In genomic region chr11:74311352-74311926, GRCh38 we compare ENCODE assay signal across 8 cellular contexts. TPM values are rescaled to one million over a fixed set of nuclear protein-coding genes. Genes with fewer than 3 reads are reported as not detected.
DNase-seq lines count a peak whose midpoint lies in the region; ATAC-seq and TF ChIP-seq lines count a peak whose summit lies in the region.

Gene P4HA3 (minus strand): TSS chr11:74311640. CDS start chr11:74311611, 29 bp downstream.

- peak; percentile 97 for ATAC-seq in upper lobe of right lung

- no peaks in the 10 kb centered on the region for H3K27me3 ChIP-seq in parathyroid adenoma (ENCODE audit: control insufficient read depth, insufficient read depth, low read length)
- H3K27me3 ChIP-seq in upper lobe of right lung: no peaks in the 10 kb centered on the region

- no peak within 1 kb of the TSS for H3K4me3 ChIP-seq in parathyroid adenoma (ENCODE audit: low read depth, low read length)
- peak within 1 kb of the TSS; percentile 51 for H3K4me3 ChIP-seq in upper lobe of right lung

- H3K36me3 ChIP-seq in parathyroid adenoma (ENCODE audit: control insufficient read depth, insufficient read depth, low read length) (no peaks in the 10 kb centered on the region), upper lobe of right lung (no peaks in the 10 kb centered on the region)

- no peaks in the 10 kb centered on the region for H3K4me1 ChIP-seq in parathyroid adenoma
- peaks cover 7% of the 10 kb centered on the region for H3K4me1 ChIP-seq in upper lobe of right lung

- TF ChIP-seq CTCF in GM12873 (IDR thresholded peaks at IDR 0.05; ENCODE audit: insufficient read depth, low read depth, low read length, missing control alignments): peak; percentile 1
- TF ChIP-seq CTCF in parathyroid adenoma (IDR thresholded peaks at IDR 0.05): no peak
- peak; percentile 6 for TF ChIP-seq CTCF in upper lobe of right lung (IDR thresholded peaks at IDR 0.05)

- H3K27ac ChIP-seq in parathyroid adenoma (no peak within 1 kb of the TSS), upper lobe of right lung (no peak within 1 kb of the TSS)

- H3K79me2 ChIP-seq in parathyroid adenoma: no peaks in the 10 kb centered on the region

- peak; percentile 60 to 76 for DNase-seq in NOMO-1 (lab: John Stamatoyannopoulos, UW; ENCODE audit: unreplicated experiment in 2 of 2)
- DNase-seq in activated T-helper 9 cell treated with anti-CD3 and anti-CD28 coated beads, Interleukin-2, amount 50 U/mL, for 16 hours (ENCODE audit: low read depth): peak; percentile 6
- DNase-seq in glomerular endothelial cell (ENCODE audit: extremely low read depth, low read depth, low spot score): no peak
- DNase-seq in upper lobe of right lung: peak; percentile 89
- DNase-seq in globus pallidus (ENCODE audit: low spot score): no peak
- DNase-seq in KG1 (lab: John Stamatoyannopoulos, UW): no peak

- H3K9me3 ChIP-seq in parathyroid adenoma (ENCODE audit: control insufficient read depth, low read length): no peaks in the 10 kb centered on the region
- peaks cover 4% of the 10 kb centered on the region for H3K9me3 ChIP-seq in upper lobe of right lung

- peak within 1 kb of the TSS; percentile 57 for H3K4me2 ChIP-seq in parathyroid adenoma (ENCODE audit: low read length)

- peak within 1 kb of the TSS; percentile 69 for H2AFZ ChIP-seq in parathyroid adenoma

- intact Hi-C loops in upper lobe of right lung (cut with DNase I): no loop called here

- no peak within 1 kb of the TSS for H3K9ac ChIP-seq in parathyroid adenoma

RNA-seq across cellular contexts. Expression of gene P4HA3, which starts in this region (rescaled TPM):
- total RNA-seq in glomerular endothelial cell: 14.4 and 20.2 TPM in 2 replicates
- total RNA-seq in upper lobe of right lung: 0.96 TPM

Comparison
In these comparisons a context has a peak if more than half of its experiments do, and no peak if none do; other contexts are left out.
1. Peak in DNase-seq, ATAC-seq and H3K4me3 ChIP-seq in upper lobe of right lung; RNA of the gene not detected or under 1 TPM.
2. DNase-seq: peak in NOMO-1 (2 of 2) and activated T-helper 9 cell treated with anti-CD3 and anti-CD28 coated beads, Interleukin-2, amount 50 U/mL, for 16 hours (single experiment); none in glomerular endothelial cell (single experiment), globus pallidus (single experiment) and KG1 (single experiment).